22 cellular contexts compared by ENCODE assay signal in the genomic region with DNA sequence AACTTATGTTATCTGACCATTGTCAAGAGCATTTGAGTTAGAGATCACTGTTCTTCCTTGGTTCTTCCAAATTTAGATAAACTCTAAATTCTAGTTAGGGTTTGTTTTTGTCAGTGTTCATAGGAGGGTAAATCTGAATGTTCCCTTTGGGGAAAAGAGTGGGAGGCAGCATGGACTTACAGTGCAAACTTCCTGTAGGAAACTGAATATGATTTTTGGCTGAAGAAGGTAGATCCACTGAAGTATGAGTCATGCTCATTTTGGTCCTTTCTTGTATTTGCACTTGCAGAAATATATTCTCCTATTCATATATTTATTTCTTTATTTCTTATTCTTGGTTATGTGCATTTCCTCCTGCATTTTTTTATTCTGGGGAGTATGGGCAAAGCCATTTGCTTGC. TPM values are rescaled to one million over a fixed set of nuclear protein-coding genes. Genes with fewer than 3 reads are reported as not detected.
DNase-seq lines count a peak whose midpoint lies in the region; ATAC-seq and TF ChIP-seq lines count a peak whose summit lies in the region.
"Had no signal": no experiment of that assay in that cellular context is flagged by ENCODE, and none has a peak within 500 bp of the region (broad histone marks: within the 10 kb centered on the region; RNA-seq: fewer than 3 reads in every experiment).

No MANE protein-coding gene starts in this region.

- TF ChIP-seq CTCF in MCF 10A (IDR thresholded peaks at IDR 0.05; ENCODE audit: unreplicated experiment) (no peak), mammary epithelial cell (conservative IDR thresholded peaks at IDR 0.05 in 1 of 2, IDR thresholded peaks at IDR 0.05 in 1 of 2; ENCODE audit: extremely low read depth in 1 of 2, insufficient read depth in 1 of 2, low read depth in 1 of 2, low read length in 2 of 2) (no peak), fibroblast of mammary gland (conservative IDR thresholded peaks at IDR 0.05; ENCODE audit: control insufficient read depth, insufficient read depth, low read depth, low read length) (no peak), lower leg skin (IDR thresholded peaks at IDR 0.05) (no peak)

- H3K4me3 ChIP-seq in mammary epithelial cell (replicated peaks in 1 of 3; ENCODE audit: insufficient read depth in 1 of 3, low read depth in 2 of 3, low read length in 3 of 3) (no peak overlapping the region), fibroblast of mammary gland (ENCODE audit: control insufficient read depth, low read depth, low read length) (no peak overlapping the region), lower leg skin (ENCODE audit: low read depth, poor library complexity, severe bottlenecking) (no peak overlapping the region)
- H3K4me3 ChIP-seq: BLaER1, GM23338 had no signal

- no peak overlapping the region for H3K4me3 Mint-ChIP-seq in MCF 10A (ENCODE audit: unreplicated experiment)
- no peak overlapping the region for H3K4me3 Mint-ChIP-seq in T-helper 2 cell treated with Interferon-gamma antibody and Interleukin-4, amounts not matched to agents 5 μg/mL and 100 μg/mL, for 36 hours
- H3K4me3 Mint-ChIP-seq: B cell; CD4-positive, CD25-positive, alpha-beta regulatory T cell; CD8-positive, alpha-beta T cell; GM23338; H9 had no signal

- no peaks in the 10 kb centered on the region for H4K20me1 ChIP-seq in mammary epithelial cell (ENCODE audit: insufficient read depth, low read length)
- H4K20me1 ChIP-seq: BLaER1 had no signal

- no peaks in the 10 kb centered on the region for H3K9me3 ChIP-seq in mammary epithelial cell (replicated peaks; ENCODE audit: insufficient read depth, low read length)
- H3K9me3 ChIP-seq: BLaER1, Caco-2 had no signal

- no peak overlapping the region for H3K9ac ChIP-seq in mammary epithelial cell (ENCODE audit: insufficient read depth, low read length)
- H3K9ac ChIP-seq: BLaER1 had no signal

- H3K79me2 ChIP-seq in mammary epithelial cell (ENCODE audit: insufficient read depth, low read length) = no peaks in the 10 kb centered on the region

- H3K4me2 ChIP-seq in mammary epithelial cell (ENCODE audit: insufficient read depth, low read depth, low read length) = no peak overlapping the region
- H3K4me2 ChIP-seq: BLaER1, GM23338 had no signal

- no peaks in the 10 kb centered on the region for H3K36me3 Mint-ChIP-seq in MCF 10A (ENCODE audit: insufficient read depth, unreplicated experiment)
- no peaks in the 10 kb centered on the region for H3K36me3 Mint-ChIP-seq in T-helper 2 cell treated with Interferon-gamma antibody and Interleukin-4, amounts not matched to agents 5 μg/mL and 100 μg/mL, for 36 hours (ENCODE audit: low read depth)
- H3K36me3 Mint-ChIP-seq: CD4-positive, CD25-positive, alpha-beta regulatory T cell; CD8-positive, alpha-beta T cell had no signal

- H2AFZ ChIP-seq in mammary epithelial cell (ENCODE audit: low read depth, low read length) = no peak overlapping the region
- H2AFZ ChIP-seq: GM23338 had no signal

- no peak overlapping the region for H3K27ac ChIP-seq in mammary epithelial cell (ENCODE audit: insufficient read depth, low read depth, low read length)
- H3K27ac ChIP-seq: 22Rv1, BLaER1, C4-2B had no signal

- no peaks in the 10 kb centered on the region for H3K36me3 ChIP-seq in mammary epithelial cell (ENCODE audit: insufficient read depth, low read length)
- H3K36me3 ChIP-seq: BLaER1 had no signal

- H3K4me1 Mint-ChIP-seq in MCF 10A (ENCODE audit: insufficient read depth, unreplicated experiment) = peaks cover 7% of the 10 kb centered on the region
- H3K4me1 Mint-ChIP-seq in T-helper 2 cell treated with Interferon-gamma antibody and Interleukin-4, amounts not matched to agents 5 μg/mL and 100 μg/mL, for 36 hours (ENCODE audit: low read depth) = no peaks in the 10 kb centered on the region
- H3K4me1 Mint-ChIP-seq: B cell; CD4-positive, CD25-positive, alpha-beta regulatory T cell; GM23338; H9 had no signal

- H3K9me3 Mint-ChIP-seq in MCF 10A (ENCODE audit: unreplicated experiment) = no peaks in the 10 kb centered on the region
- no peaks in the 10 kb centered on the region for H3K9me3 Mint-ChIP-seq in T-helper 2 cell treated with Interferon-gamma antibody and Interleukin-4, amounts not matched to agents 5 μg/mL and 100 μg/mL, for 36 hours
- H3K9me3 Mint-ChIP-seq: GM23338, H9 had no signal

- H3K27ac Mint-ChIP-seq in MCF 10A (ENCODE audit: low read depth, unreplicated experiment) = no peak overlapping the region
- H3K27ac Mint-ChIP-seq in T-helper 2 cell treated with Interferon-gamma antibody and Interleukin-4, amounts not matched to agents 5 μg/mL and 100 μg/mL, for 36 hours = no peak overlapping the region
- H3K27ac Mint-ChIP-seq: B cell; CD4-positive, CD25-positive, alpha-beta regulatory T cell; CD8-positive, alpha-beta T cell; GM23338; H9 had no signal

- DNase-seq in MCF 10A (ENCODE audit: unreplicated experiment) = peak; percentile 6
- no peak for DNase-seq in mammary epithelial cell
- peak; percentile 20 for DNase-seq in fibroblast of mammary gland (ENCODE audit: low read depth)
- DNase-seq in lung microvascular endothelial cell (ENCODE audit: low read depth in 2 of 2) = peak; percentile 30 to 36
- DNase-seq in stromal cell of bone marrow (ENCODE audit: low read depth) = peak; percentile 22
- no peak for DNase-seq in lower leg skin (ENCODE audit: low spot score in 2 of 2)
- DNase-seq in T-helper 2 cell treated with Interferon-gamma antibody and Interleukin-4, amounts not matched to agents 5 μg/mL and 100 μg/mL, for 36 hours (ENCODE audit: low spot score) = no peak
- DNase-seq: Caco-2; CD4-positive, CD25-positive, alpha-beta regulatory T cell; CD8-positive, alpha-beta T cell; DMS153; DND-41; GDM1; H9 had no signal

- intact Hi-C loops in MCF 10A (cut with micrococcal nuclease) (no loop called here), mammary epithelial cell (cut with micrococcal nuclease) (no loop called here), lower leg skin (cut with DNase I; ENCODE audit: low total_unique reads) (no loop called here)

- no peaks in the 10 kb centered on the region for H3K27me3 Mint-ChIP-seq in MCF 10A (ENCODE audit: insufficient read depth, unreplicated experiment)
- H3K27me3 Mint-ChIP-seq in T-helper 2 cell treated with Interferon-gamma antibody and Interleukin-4, amounts not matched to agents 5 μg/mL and 100 μg/mL, for 36 hours (ENCODE audit: low read depth) = no peaks in the 10 kb centered on the region
- H3K27me3 Mint-ChIP-seq: B cell; CD4-positive, CD25-positive, alpha-beta regulatory T cell had no signal

- BruUV-seq in MCF 10A (replicated peaks; lab: Mats Ljungman, UMichigan) (no TSS peak), mammary epithelial cell (replicated peaks; lab: Mats Ljungman, UMichigan) (no TSS peak)

- CTCF ChIA-PET in MCF 10A (lab: Yijun Ruan, JAX) = interaction anchor here (0.6 kb wide), 1 partner anchor 534 kb away, joined by 6 read pairs; no protein-coding TSS in a partner anchor
- CTCF ChIA-PET in mammary epithelial cell (lab: Charles Lee; ENCODE audit: low non-redundant PET) = no interaction called here

- POLR2A ChIA-PET in MCF 10A (lab: Yijun Ruan, JAX) = no interaction called here

- H3K27me3 ChIP-seq in mammary epithelial cell (ENCODE audit: insufficient read depth, low read length) = no peaks in the 10 kb centered on the region
- H3K27me3 ChIP-seq: BLaER1 had no signal

- no peak for TF ChIP-seq POLR2A in lower leg skin (IDR thresholded peaks at IDR 0.05)

- H3K4me1 ChIP-seq in mammary epithelial cell (ENCODE audit: insufficient read depth, low read length) = peaks cover 15% of the 10 kb centered on the region
- H3K4me1 ChIP-seq: BLaER1, Caco-2 had no signal

- dilution Hi-C loops in mammary epithelial cell (cut with HindIII; ENCODE audit: low sequenced_read_pairs) = no loop called here

- in situ Hi-C loops in mammary epithelial cell (cut with MboI; ENCODE audit: low sequenced_read_pairs in 2 of 2) = no loop called here

- no peak for ATAC-seq in GM18861 (IDR thresholded peaks at IDR 0.05; ENCODE audit: unreplicated experiment)
- ATAC-seq: CD8-positive, alpha-beta T cell; GM23338; HCT116 had no signal

RNA-seq across cellular contexts. Expression of gene CCDC85A, which starts 27.3 kb away (rescaled TPM):
- total RNA-seq in MCF 10A (2022) (0.16 and 0.20 TPM in 2 replicates), mammary epithelial cell (under 1 TPM in 1 of 2 donors, not detected in 1; 0.17 TPM), lung microvascular endothelial cell (1.4 and 2.6 TPM in 2 replicates), lower leg skin (1 to 10 TPM; 2.7 to 3.7 (median 3.6) TPM)
- polyA plus RNA-seq in mammary epithelial cell = 0.01 TPM
- not detected for polyA minus RNA-seq in mammary epithelial cell
- total RNA-seq: B cell; Caco-2; CD4-positive, CD25-positive, alpha-beta regulatory T cell; CD8-positive, alpha-beta T cell had no signal
- polyA plus RNA-seq: AG04450; CD4-positive, CD25-positive, alpha-beta regulatory T cell had no signal

Comparison
In these comparisons a context has a peak if more than half of its experiments do, and no peak if none do; other contexts are left out.
1. DNase-seq: peak in MCF 10A (single experiment), fibroblast of mammary gland (single experiment), lung microvascular endothelial cell (2 of 2) and stromal cell of bone marrow (single experiment); none in mammary epithelial cell (single experiment), lower leg skin (0 of 2) and T-helper 2 cell treated with Interferon-gamma antibody and Interleukin-4, amounts not matched to agents 5 μg/mL and 100 μg/mL, for 36 hours (single experiment).